4 cellular contexts compared by ENCODE assay signal in the genomic region with DNA sequence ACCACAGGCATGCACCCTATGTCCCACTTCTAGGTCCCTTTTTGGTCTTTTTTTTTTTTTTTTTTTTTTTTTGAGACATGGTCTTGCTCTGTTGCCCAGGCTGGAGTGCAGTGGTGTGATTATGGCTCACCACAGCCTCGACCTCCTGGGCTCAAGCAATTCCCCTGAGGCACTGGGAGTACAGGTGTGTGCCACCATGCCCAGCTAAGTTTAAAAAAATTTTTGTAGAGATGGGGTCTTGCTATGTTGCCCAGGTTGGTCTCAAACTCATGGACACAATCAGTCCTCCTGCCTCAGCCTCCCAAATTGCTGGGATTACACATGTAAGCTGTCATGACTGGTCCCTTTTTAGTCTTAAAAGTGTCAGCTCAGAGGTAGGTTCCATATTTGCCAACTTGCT.
TF ChIP-seq lines count a peak whose summit lies in the region.

No MANE protein-coding gene starts in this region.

TF ChIP-seq in HEK293, 187 proteins besides CTCF, POLR2A, EP300 and RAD21:
- TF ChIP-seq ZNF121 (tag by site-specific recombination; IDR thresholded peaks at IDR 0.05), result peak; percentile 90

TF ChIP-seq in WTC11, 78 proteins besides CTCF, POLR2A, EP300 and RAD21:
- TF ChIP-seq ZNF121 (CRISPR knock-in tag; IDR thresholded peaks at IDR 0.05), result peak; percentile 89

TF ChIP-seq in K562, 482 proteins besides CTCF, POLR2A, EP300 and RAD21:
- peak; percentile 76 for TF ChIP-seq ZNF121 (CRISPR knock-in tag; conservative IDR thresholded peaks at IDR 0.05)

TF ChIP-seq in HepG2, 621 proteins besides CTCF, POLR2A, EP300 and RAD21:
- TF ChIP-seq ZNF121 (CRISPR knock-in tag; IDR thresholded peaks at IDR 0.05), result peak; percentile 62; the same call in 1 of the 2 replicates
